In genomic region chr1:33680281-33680840, GRCh38 we compare ENCODE assay signal across 35 cellular contexts.
"Had no signal": no experiment of that assay in that cellular context is flagged by ENCODE, and none has a peak within 500 bp of the region (broad histone marks: within the 10 kb centered on the region; RNA-seq: fewer than 3 reads in every experiment).

No MANE protein-coding gene starts in this region.

- H3K27me3 ChIP-seq: adrenal gland, body of pancreas, brain microvascular endothelial cell, breast epithelium had no signal

- H3K4me3 Mint-ChIP-seq: activated B cell treated with CpG ODN at 0.5 μM for 24 hours; activated CD4-positive, alpha-beta memory T cell treated with anti-CD3 and anti-CD28 coated beads for 36 hours; activated CD4-positive, alpha-beta T cell treated with anti-CD3 and anti-CD28 coated beads, Interleukin-2, amount 10 ng/mL, durations not matched to agents 24 days and 14 days; activated CD8-positive, alpha-beta T cell treated with anti-CD3 and anti-CD28 coated beads for 36 hours; activated naive CD4-positive, alpha-beta T cell treated with anti-CD3 and anti-CD28 coated beads for 36 hours; activated naive CD8-positive, alpha-beta T cell treated with anti-CD3 and anti-CD28 coated beads for 36 hours; activated T-cell treated with anti-CD3 and anti-CD28 coated beads, Interleukin-2, amount 50 U/mL, for 4 hours; activated T-cell treated with anti-CD3 and anti-CD28 coated beads, Interleukin-2, amount 50 U/mL, for 72 hours; activated T-helper 1 cell treated with anti-CD3 and anti-CD28 coated beads, Interleukin-12 subunit alpha, Interleukin-12 subunit beta, Interleukin-2, Interleukin-4 antibody, amounts not matched to agents 30 ng/mL and 10 ng/mL and 1 ng/mL, durations not matched to agents 14 hours and 24 hours and 36 hours; activated T-helper 17 cell treated with anti-CD3 and anti-CD28 coated beads, Interleukin-2, amount 50 U/mL, for 72 hours; T-helper 1 cell treated with Interleukin-12 subunit alpha and Interleukin-12 subunit beta and Interleukin-4 antibody, amounts not matched to agents 30 μg/mL and 1 μg/mL, for 36 hours; T-helper 2 cell treated with Interferon-gamma antibody and Interleukin-4, amounts not matched to agents 5 μg/mL and 100 μg/mL, for 36 hours had no signal

- DNase-seq: activated B cell treated with CpG ODN at 0.5 μM for 24 hours; activated CD4-positive, alpha-beta memory T cell treated with anti-CD3 and anti-CD28 coated beads for 36 hours; activated CD4-positive, alpha-beta T cell treated with anti-CD3 and anti-CD28 coated beads for 4 hours; activated CD4-positive, alpha-beta T cell treated with anti-CD3 and anti-CD28 coated beads, Interleukin-2, amount 10 ng/mL, durations not matched to agents 24 days and 14 days; activated CD4-positive, alpha-beta T cell treated with anti-CD3 and anti-CD28 coated beads, Interleukin-2, amount 50 U/mL, for 1 hour; activated CD4-positive, alpha-beta T cell treated with anti-CD3 and anti-CD28 coated beads, Interleukin-2, amount 50 U/mL, for 4 hours; activated CD4-positive, CD25-positive, alpha-beta regulatory T cell treated with anti-CD3 and anti-CD28 coated beads, Interleukin-2, amount 50 U/mL, for 72 hours; activated CD8-positive, alpha-beta memory T cell treated with anti-CD3 and anti-CD28 coated beads, Interleukin-2, amount 50 U/mL, for 4 hours; activated CD8-positive, alpha-beta T cell treated with anti-CD3 and anti-CD28 coated beads for 36 hours; activated effector memory CD4-positive, alpha-beta T cell treated with anti-CD3 and anti-CD28 coated beads, Interleukin-2, amount 50 U/mL, for 16 hours; activated gamma-delta T cell treated with Interleukin-2 at 50 U/mL for 16 hours; activated naive CD4-positive, alpha-beta T cell; activated naive CD4-positive, alpha-beta T cell treated with anti-CD3 and anti-CD28 coated beads for 36 hours; activated naive CD4-positive, alpha-beta T cell treated with anti-CD3 and anti-CD28 coated beads, Interleukin-2, amount 50 U/mL, for 16 hours; activated naive CD8-positive, alpha-beta T cell treated with anti-CD3 and anti-CD28 coated beads for 36 hours; activated T-cell treated with anti-CD3 and anti-CD28 coated beads for 4 hours; activated T-cell treated with anti-CD3 and anti-CD28 coated beads, Interleukin-2, amount 50 U/mL, for 1 hour; activated T-cell treated with anti-CD3 and anti-CD28 coated beads, Interleukin-2, amount 50 U/mL, for 4 hours; activated T-cell treated with anti-CD3 and anti-CD28 coated beads, Interleukin-2, amount 50 U/mL, for 72 hours; adrenal gland; amniotic stem cell; aorta; body of pancreas; brain microvascular endothelial cell; central memory CD4-positive, alpha-beta T cell; T-helper 1 cell; T-helper 2 cell; T-helper 9 cell had no signal

- H3K27ac Mint-ChIP-seq: activated B cell treated with CpG ODN at 0.5 μM for 24 hours; activated CD4-positive, alpha-beta memory T cell treated with anti-CD3 and anti-CD28 coated beads for 36 hours; activated CD4-positive, alpha-beta T cell treated with anti-CD3 and anti-CD28 coated beads, Interleukin-2, amount 10 ng/mL, durations not matched to agents 24 days and 14 days; activated CD8-positive, alpha-beta T cell treated with anti-CD3 and anti-CD28 coated beads for 36 hours; activated naive CD4-positive, alpha-beta T cell treated with anti-CD3 and anti-CD28 coated beads for 36 hours; activated naive CD4-positive, alpha-beta T cell treated with anti-CD3 and anti-CD28 coated beads, Interleukin-2, amount 50 U/mL, for 72 hours; activated naive CD8-positive, alpha-beta T cell treated with anti-CD3 and anti-CD28 coated beads for 36 hours; activated T-cell treated with anti-CD3 and anti-CD28 coated beads, Interleukin-2, amount 50 U/mL, for 72 hours; activated T-helper 1 cell treated with anti-CD3 and anti-CD28 coated beads, Interleukin-12 subunit alpha, Interleukin-12 subunit beta, Interleukin-2, Interleukin-4 antibody, amounts not matched to agents 30 ng/mL and 10 ng/mL and 1 ng/mL, durations not matched to agents 14 hours and 24 hours and 36 hours; activated T-helper 17 cell treated with anti-CD3 and anti-CD28 coated beads, Interleukin-2, amount 50 U/mL, for 72 hours; T-helper 1 cell treated with Interleukin-12 subunit alpha and Interleukin-12 subunit beta and Interleukin-4 antibody, amounts not matched to agents 30 μg/mL and 1 μg/mL, for 36 hours; T-helper 2 cell treated with Interferon-gamma antibody and Interleukin-4, amounts not matched to agents 5 μg/mL and 100 μg/mL, for 36 hours had no signal

- H3K27ac ChIP-seq: adrenal gland, body of pancreas, brain microvascular endothelial cell, breast epithelium, VCaP had no signal

- H3K36me3 Mint-ChIP-seq: activated CD4-positive, alpha-beta memory T cell treated with anti-CD3 and anti-CD28 coated beads for 36 hours; activated naive CD4-positive, alpha-beta T cell treated with anti-CD3 and anti-CD28 coated beads, Interleukin-2, amount 50 U/mL, for 72 hours; activated naive CD8-positive, alpha-beta T cell treated with anti-CD3 and anti-CD28 coated beads for 36 hours had no signal

- H3K9me3 ChIP-seq: adrenal gland, body of pancreas had no signal

- H3K4me3 ChIP-seq: adrenal gland, body of pancreas, breast epithelium had no signal

- H3K4me1 Mint-ChIP-seq: activated B cell treated with CpG ODN at 0.5 μM for 24 hours; activated CD4-positive, alpha-beta T cell treated with anti-CD3 and anti-CD28 coated beads, Interleukin-2, amount 10 ng/mL, durations not matched to agents 24 days and 14 days; activated naive CD8-positive, alpha-beta T cell treated with anti-CD3 and anti-CD28 coated beads for 36 hours; activated T-helper 17 cell treated with anti-CD3 and anti-CD28 coated beads, Interleukin-2, amount 50 U/mL, for 72 hours had no signal

- H3K36me3 ChIP-seq: adrenal gland, brain microvascular endothelial cell, breast epithelium had no signal

- H3K9me3 Mint-ChIP-seq: activated B cell treated with CpG ODN at 0.5 μM for 24 hours; activated CD4-positive, alpha-beta T cell treated with anti-CD3 and anti-CD28 coated beads, Interleukin-2, amount 10 ng/mL, durations not matched to agents 24 days and 14 days; activated T-helper 1 cell treated with anti-CD3 and anti-CD28 coated beads, Interleukin-12 subunit alpha, Interleukin-12 subunit beta, Interleukin-2, Interleukin-4 antibody, amounts not matched to agents 30 ng/mL and 10 ng/mL and 1 ng/mL, durations not matched to agents 14 hours and 24 hours and 36 hours; T-helper 1 cell treated with Interleukin-12 subunit alpha and Interleukin-12 subunit beta and Interleukin-4 antibody, amounts not matched to agents 30 μg/mL and 1 μg/mL, for 36 hours; T-helper 2 cell treated with Interferon-gamma antibody and Interleukin-4, amounts not matched to agents 5 μg/mL and 100 μg/mL, for 36 hours had no signal

- H3K4me1 ChIP-seq: adrenal gland, body of pancreas, breast epithelium had no signal
